In genomic region chr17:74744714-74745547, GRCh38 we compare ENCODE assay signal across 1 cellular context.
A peak's percentile ranks its signal among the peaks of the same experiment; 100 is the strongest.
TF ChIP-seq lines count a peak whose summit lies in the region.

No MANE protein-coding gene starts in this region.

TF ChIP-seq in GM12878, 131 proteins besides CTCF, POLR2A, EP300 and RAD21:
- 0 out of 2 replicates have a peak, but pooled peaks have one; percentile 29 for TF ChIP-seq DPF2 (IDR thresholded peaks at IDR 0.05)
- TF ChIP-seq ZBTB4 (CRISPR knock-in tag; IDR thresholded peaks at IDR 0.05) = no peak
- no peak for TF ChIP-seq MYB (IDR thresholded peaks at IDR 0.05; ENCODE audit: borderline replicate concordance, low read depth, low read length)
- TF ChIP-seq MEF2A (IDR thresholded peaks at IDR 0.05; ENCODE audit: insufficient read depth, low read depth, low read length) = no peak
- 0 out of 2 replicates have a peak, but pooled peaks have one; percentile 15 for TF ChIP-seq TCF12 (IDR thresholded peaks at IDR 0.05; ENCODE audit: low read depth, low read length)
- TF ChIP-seq TARDBP (IDR thresholded peaks at IDR 0.05; ENCODE audit: borderline replicate concordance) = no peak
- no peak for TF ChIP-seq ZNF217 (IDR thresholded peaks at IDR 0.05)
- TF ChIP-seq PBX3 (IDR thresholded peaks at IDR 0.05; ENCODE audit: insufficient replicate concordance, low read depth, low read length) = no peak
- peak; percentile 26; the same call in 1 of the 2 replicates for TF ChIP-seq IKZF1 (conservative IDR thresholded peaks at IDR 0.05)
- TF ChIP-seq, protein P1, sequence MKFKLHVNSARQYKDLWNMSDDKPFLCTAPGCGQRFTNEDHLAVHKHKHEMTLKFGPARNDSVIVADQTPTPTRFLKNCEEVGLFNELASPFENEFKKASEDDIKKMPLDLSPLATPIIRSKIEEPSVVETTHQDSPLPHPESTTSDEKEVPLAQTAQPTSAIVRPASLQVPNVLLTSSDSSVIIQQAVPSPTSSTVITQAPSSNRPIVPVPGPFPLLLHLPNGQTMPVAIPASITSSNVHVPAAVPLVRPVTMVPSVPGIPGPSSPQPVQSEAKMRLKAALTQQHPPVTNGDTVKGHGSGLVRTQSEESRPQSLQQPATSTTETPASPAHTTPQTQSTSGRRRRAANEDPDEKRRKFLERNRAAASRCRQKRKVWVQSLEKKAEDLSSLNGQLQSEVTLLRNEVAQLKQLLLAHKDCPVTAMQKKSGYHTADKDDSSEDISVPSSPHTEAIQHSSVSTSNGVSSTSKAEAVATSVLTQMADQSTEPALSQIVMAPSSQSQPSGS (IDR thresholded peaks at IDR 0.05; ENCODE audit: low read length) = no peak
- TF ChIP-seq GATAD2B (conservative IDR thresholded peaks at IDR 0.05; ENCODE audit: low read depth) = 0 out of 2 replicates have a peak, but pooled peaks have one; percentile 48
- no peak for TF ChIP-seq EGR1 (IDR thresholded peaks at IDR 0.05; ENCODE audit: borderline replicate concordance in 1 of 2, low read depth in 2 of 2, low read length in 2 of 2)
- no peak for TF ChIP-seq SKIL (IDR thresholded peaks at IDR 0.05; ENCODE audit: low read depth, poor library complexity, severe bottlenecking)
- TF ChIP-seq RB1 (IDR thresholded peaks at IDR 0.05; ENCODE audit: borderline replicate concordance) = no peak
- peak; percentile 62; the same call in 1 of the 2 replicates for TF ChIP-seq STAT1 (conservative IDR thresholded peaks at IDR 0.05)
- TF ChIP-seq SPI1 (IDR thresholded peaks at IDR 0.05; ENCODE audit: borderline replicate concordance, insufficient read depth, low read depth, low read length) = no peak
- TF ChIP-seq, protein P2, sequence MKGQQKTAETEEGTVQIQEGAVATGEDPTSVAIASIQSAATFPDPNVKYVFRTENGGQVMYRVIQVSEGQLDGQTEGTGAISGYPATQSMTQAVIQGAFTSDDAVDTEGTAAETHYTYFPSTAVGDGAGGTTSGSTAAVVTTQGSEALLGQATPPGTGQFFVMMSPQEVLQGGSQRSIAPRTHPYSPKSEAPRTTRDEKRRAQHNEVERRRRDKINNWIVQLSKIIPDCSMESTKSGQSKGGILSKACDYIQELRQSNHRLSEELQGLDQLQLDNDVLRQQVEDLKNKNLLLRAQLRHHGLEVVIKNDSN (IDR thresholded peaks at IDR 0.05; ENCODE audit: borderline replicate concordance, extremely low read length, insufficient read depth, low read depth, low read length) = no peak
- TF ChIP-seq FOXM1 (IDR thresholded peaks at IDR 0.05; ENCODE audit: low read depth, low read length) = no peak
- TF ChIP-seq SMC3 (IDR thresholded peaks at IDR 0.05; ENCODE audit: borderline replicate concordance, low read length) = peak; percentile 97
- TF ChIP-seq, protein P3, sequence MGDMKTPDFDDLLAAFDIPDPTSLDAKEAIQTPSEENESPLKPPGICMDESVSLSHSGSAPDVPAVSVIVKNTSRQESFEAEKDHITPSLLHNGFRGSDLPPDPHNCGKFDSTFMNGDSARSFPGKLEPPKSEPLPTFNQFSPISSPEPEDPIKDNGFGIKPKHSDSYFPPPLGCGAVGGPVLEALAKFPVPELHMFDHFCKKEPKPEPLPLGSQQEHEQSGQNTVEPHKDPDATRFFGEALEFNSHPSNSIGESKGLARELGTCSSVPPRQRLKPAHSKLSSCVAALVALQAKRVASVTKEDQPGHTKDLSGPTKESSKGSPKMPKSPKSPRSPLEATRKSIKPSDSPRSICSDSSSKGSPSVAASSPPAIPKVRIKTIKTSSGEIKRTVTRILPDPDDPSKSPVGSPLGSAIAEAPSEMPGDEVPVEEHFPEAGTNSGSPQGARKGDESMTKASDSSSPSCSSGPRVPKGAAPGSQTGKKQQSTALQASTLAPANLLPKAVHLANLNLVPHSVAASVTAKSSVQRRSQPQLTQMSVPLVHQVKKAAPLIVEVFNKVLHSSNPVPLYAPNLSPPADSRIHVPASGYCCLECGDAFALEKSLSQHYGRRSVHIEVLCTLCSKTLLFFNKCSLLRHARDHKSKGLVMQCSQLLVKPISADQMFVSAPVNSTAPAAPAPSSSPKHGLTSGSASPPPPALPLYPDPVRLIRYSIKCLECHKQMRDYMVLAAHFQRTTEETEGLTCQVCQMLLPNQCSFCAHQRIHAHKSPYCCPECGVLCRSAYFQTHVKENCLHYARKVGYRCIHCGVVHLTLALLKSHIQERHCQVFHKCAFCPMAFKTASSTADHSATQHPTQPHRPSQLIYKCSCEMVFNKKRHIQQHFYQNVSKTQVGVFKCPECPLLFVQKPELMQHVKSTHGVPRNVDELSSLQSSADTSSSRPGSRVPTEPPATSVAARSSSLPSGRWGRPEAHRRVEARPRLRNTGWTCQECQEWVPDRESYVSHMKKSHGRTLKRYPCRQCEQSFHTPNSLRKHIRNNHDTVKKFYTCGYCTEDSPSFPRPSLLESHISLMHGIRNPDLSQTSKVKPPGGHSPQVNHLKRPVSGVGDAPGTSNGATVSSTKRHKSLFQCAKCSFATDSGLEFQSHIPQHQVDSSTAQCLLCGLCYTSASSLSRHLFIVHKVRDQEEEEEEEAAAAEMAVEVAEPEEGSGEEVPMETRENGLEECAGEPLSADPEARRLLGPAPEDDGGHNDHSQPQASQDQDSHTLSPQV (IDR thresholded peaks at IDR 0.05) = no peak
- TF ChIP-seq, protein P4, sequence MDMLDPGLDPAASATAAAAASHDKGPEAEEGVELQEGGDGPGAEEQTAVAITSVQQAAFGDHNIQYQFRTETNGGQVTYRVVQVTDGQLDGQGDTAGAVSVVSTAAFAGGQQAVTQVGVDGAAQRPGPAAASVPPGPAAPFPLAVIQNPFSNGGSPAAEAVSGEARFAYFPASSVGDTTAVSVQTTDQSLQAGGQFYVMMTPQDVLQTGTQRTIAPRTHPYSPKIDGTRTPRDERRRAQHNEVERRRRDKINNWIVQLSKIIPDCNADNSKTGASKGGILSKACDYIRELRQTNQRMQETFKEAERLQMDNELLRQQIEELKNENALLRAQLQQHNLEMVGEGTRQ (IDR thresholded peaks at IDR 0.05; ENCODE audit: borderline replicate concordance, low read depth, low read length) = no peak
- TF ChIP-seq SMAD1 (IDR thresholded peaks at IDR 0.05; ENCODE audit: low read depth, partially characterized antibody) = peak; percentile 86
- no peak for TF ChIP-seq POLR2AphosphoS5 (IDR thresholded peaks at IDR 0.05; ENCODE audit: low read length)
- TF ChIP-seq LARP7 (IDR thresholded peaks at IDR 0.05) = peak; percentile 36
- TF ChIP-seq HDAC2 (IDR thresholded peaks at IDR 0.05) = no peak
- TF ChIP-seq NBN (IDR thresholded peaks at IDR 0.05) = peak; percentile 39; the same call in 1 of the 2 replicates
- no peak for TF ChIP-seq ZBTB40 (IDR thresholded peaks at IDR 0.05; ENCODE audit: borderline replicate concordance)
- peak; percentile 17 to 43; a peak in 1 of 4 replicates for TF ChIP-seq BHLHE40 (IDR thresholded peaks at IDR 0.05; ENCODE audit: borderline replicate concordance in 1 of 2, low read depth in 2 of 2, low read length in 1 of 2)
- peak; percentile 75 for TF ChIP-seq YY1 (IDR thresholded peaks at IDR 0.05; ENCODE audit: low read depth, low read length)
- TF ChIP-seq NR2F1 (conservative IDR thresholded peaks at IDR 0.05) = no peak
- TF ChIP-seq ZNF384 (IDR thresholded peaks at IDR 0.05; ENCODE audit: borderline replicate concordance, low read depth, low read length) = no peak
- no peak for TF ChIP-seq NKRF (conservative IDR thresholded peaks at IDR 0.05)
- TF ChIP-seq SREBF1 (IDR thresholded peaks at IDR 0.05; ENCODE audit: low read length) = no peak
- TF ChIP-seq PKNOX1 (IDR thresholded peaks at IDR 0.05) = peak; percentile 46
